Comparison of ENCODE assay signal across 8 cellular contexts in the genomic region with DNA sequence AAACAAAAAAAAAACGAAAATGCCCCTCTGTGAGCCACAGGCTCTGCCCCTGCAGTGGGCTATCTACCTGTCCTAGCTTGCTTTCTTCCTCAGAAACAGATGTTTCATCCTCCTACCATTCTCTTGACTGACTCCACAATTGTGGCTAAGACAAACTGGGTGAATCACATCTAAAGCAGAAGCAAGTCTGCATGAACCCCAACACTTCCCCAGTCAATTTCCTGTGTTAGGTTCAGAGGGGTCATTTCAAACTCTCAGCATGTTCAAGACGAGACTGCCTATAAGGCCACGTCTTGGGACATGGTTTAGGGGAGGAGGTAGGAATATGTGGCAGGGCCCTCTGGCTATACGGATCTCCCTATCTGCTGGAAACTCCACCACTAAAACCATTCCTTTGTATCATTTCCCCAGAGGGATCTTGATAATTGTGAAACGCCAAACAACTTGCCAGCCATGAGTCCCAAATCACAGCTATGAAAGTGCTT. TPM values are rescaled to one million over a fixed set of nuclear protein-coding genes. Genes with fewer than 3 reads are reported as not detected.
DNase-seq lines count a peak whose midpoint lies in the region; ATAC-seq and TF ChIP-seq lines count a peak whose summit lies in the region.

No MANE protein-coding gene starts in this region.

- H3K9ac ChIP-seq in BLaER1 treated with 17β-estradiol and CSF1 and Interleukin-3, amounts not matched to agents 10 nM and 100 nM: peak overlapping the region in 10 of 11 experiments; percentile 22 to 89 (median 58); a peak in 17 of 22 replicates

- H3K36me3 ChIP-seq in BLaER1 treated with 17β-estradiol and CSF1 and Interleukin-3, amounts not matched to agents 10 nM and 100 nM: no peaks in the 10 kb centered on the region
- H3K36me3 ChIP-seq in suprapubic skin: no peaks in the 10 kb centered on the region

- ATAC-seq in GM21447 (IDR thresholded peaks at IDR 0.05; ENCODE audit: unreplicated experiment) (peak; percentile 62), foreskin keratinocyte (peak; percentile 65), HG03439 (IDR thresholded peaks at IDR 0.05; ENCODE audit: unreplicated experiment) (no peak)

- 0 out of 20 replicates have a peak overlapping the region, but pooled peaks of 1 of the 10 experiments have one; percentile 22 for H3K4me3 ChIP-seq in BLaER1 treated with 17β-estradiol and CSF1 and Interleukin-3, amounts not matched to agents 10 nM and 100 nM
- H3K4me3 ChIP-seq in suprapubic skin: no peak overlapping the region

- no peaks in the 10 kb centered on the region for H3K9me3 ChIP-seq in BLaER1 treated with 17β-estradiol and CSF1 and Interleukin-3, amounts not matched to agents 10 nM and 100 nM (replicated peaks in 1 of 11)
- no peaks in the 10 kb centered on the region for H3K9me3 ChIP-seq in suprapubic skin

- peak; percentile 83 for DNase-seq in SKM-1 treated with dmso at 0.1 percent for 144 hours (lab: John Stamatoyannopoulos, UW; ENCODE audit: unreplicated experiment)
- DNase-seq in foreskin keratinocyte: peak; percentile 86 to 91
- DNase-seq in suprapubic skin (ENCODE audit: low spot score in 2 of 2): no peak
- no peak for DNase-seq in effector CD8-positive, alpha-beta T cell (lab: John Stamatoyannopoulos, UW)
- no peak for DNase-seq in activated CD8-positive, alpha-beta memory T cell treated with anti-CD3 and anti-CD28 coated beads, Interleukin-2, amount 50 U/mL, for 4 hours

- no peaks in the 10 kb centered on the region for H3K27me3 ChIP-seq in BLaER1 treated with 17β-estradiol and CSF1 and Interleukin-3, amounts not matched to agents 10 nM and 100 nM
- H3K27me3 ChIP-seq in foreskin keratinocyte (no peaks in the 10 kb centered on the region), suprapubic skin (no peaks in the 10 kb centered on the region)

- TF ChIP-seq EP300 in suprapubic skin (IDR thresholded peaks at IDR 0.05): no peak

- no peaks in the 10 kb centered on the region for H4K20me1 ChIP-seq in BLaER1 treated with 17β-estradiol and CSF1 and Interleukin-3, amounts not matched to agents 10 nM and 100 nM

- peak overlapping the region; percentile 65 to 92 (median 81) for H3K4me2 ChIP-seq in BLaER1 treated with 17β-estradiol and CSF1 and Interleukin-3, amounts not matched to agents 10 nM and 100 nM

- TF ChIP-seq POLR2A in suprapubic skin (IDR thresholded peaks at IDR 0.05): no peak

- 58% methylated on average over 5 of the region's 5 CpGs for WGBS in suprapubic skin

- no peak for TF ChIP-seq CTCF in foreskin keratinocyte (conservative IDR thresholded peaks at IDR 0.05)
- TF ChIP-seq CTCF in suprapubic skin (IDR thresholded peaks at IDR 0.05): no peak

- H3K4me1 ChIP-seq in BLaER1 treated with 17β-estradiol and CSF1 and Interleukin-3, amounts not matched to agents 10 nM and 100 nM: peaks cover 40 to 100% (median 49%) of the 10 kb centered on the region in 10 experiments
- H3K4me1 ChIP-seq in foreskin keratinocyte (peaks cover 30% of the 10 kb centered on the region), suprapubic skin (peaks cover 30% of the 10 kb centered on the region)

- H3K27ac ChIP-seq in BLaER1 treated with 17β-estradiol and CSF1 and Interleukin-3, amounts not matched to agents 10 nM and 100 nM: peak overlapping the region; percentile 20 to 99 (median 72); a peak in 20 of 22 replicates
- H3K27ac ChIP-seq in foreskin keratinocyte (peak overlapping the region; percentile 86), suprapubic skin (peak overlapping the region; percentile 60)

RNA-seq across cellular contexts. Expression of a gene that starts 28.6 kb away (rescaled TPM):
- total RNA-seq in foreskin keratinocyte (2.9 and 5.1 TPM in 2 replicates), suprapubic skin (1 to 10 TPM; 2.1 to 3.6 (median 2.8) TPM)
- polyA plus RNA-seq in foreskin keratinocyte: 2.0 and 3.1 TPM in 2 replicates

RNA-seq across cellular contexts. Expression of a gene that starts 41.4 kb away (rescaled TPM):
- total RNA-seq in foreskin keratinocyte (16.6 and 21.9 TPM in 2 replicates), suprapubic skin (10 to 100 TPM in 1 of 4 donors, 1 to 10 TPM in 3; 6.7 to 13.8 (median 8.0) TPM)
- 11.3 and 14.2 TPM in 2 replicates for polyA plus RNA-seq in foreskin keratinocyte

RNA-seq across cellular contexts. Expression of a gene that starts 57.7 kb away (rescaled TPM):
- 16.0 and 18.6 TPM in 2 replicates for total RNA-seq in foreskin keratinocyte
- polyA plus RNA-seq in foreskin keratinocyte: 11.2 and 15.0 TPM in 2 replicates
- 1 to 10 TPM in 3 of 4 donors, under 1 TPM in 1; 0.42 to 5.9 (median 1.5) TPM for total RNA-seq in suprapubic skin

Comparison
In these comparisons a context has a peak if more than half of its experiments do, and no peak if none do; other contexts are left out.
1. DNase-seq: peak in SKM-1 treated with dmso at 0.1 percent for 144 hours (single experiment) and foreskin keratinocyte (2 of 2); none in suprapubic skin (0 of 2), effector CD8-positive, alpha-beta T cell (single experiment) and activated CD8-positive, alpha-beta memory T cell treated with anti-CD3 and anti-CD28 coated beads, Interleukin-2, amount 50 U/mL, for 4 hours (single experiment).
2. Peak in every context shown above with its lines, with median percentiles within 50 percentile points of each other: H3K27ac ChIP-seq.